29 cellular contexts compared by ENCODE assay signal in genomic region chr22:26828311-26828710, GRCh38.
DNase-seq lines count a peak whose midpoint lies in the region; ATAC-seq and TF ChIP-seq lines count a peak whose summit lies in the region.
"Had no signal": no experiment of that assay in that cellular context is flagged by ENCODE, and none has a peak within 500 bp of the region (broad histone marks: within the 10 kb centered on the region; RNA-seq: fewer than 3 reads in every experiment).

No MANE protein-coding gene starts in this region.

- WGBS in neuronal stem cell (ENCODE audit: extremely low coverage in 2 of 2, insufficient read length in 2 of 2, insufficient replicate concordance in 1 of 2), 2 donors = no CpG with 5 or more reads among the region's 3 CpGs

- H3K4me3 ChIP-seq in GM06990 (replicated peaks; ENCODE audit: low read depth, low read length) = no peak overlapping the region
- H3K4me3 ChIP-seq in neuronal stem cell (ENCODE audit: low read length in 2 of 2) = no peak overlapping the region
- no peak overlapping the region for H3K4me3 ChIP-seq in lower lobe of right lung
- H3K4me3 ChIP-seq: esophagus squamous epithelium, gastroesophageal sphincter, hepatocyte, SK-N-MC had no signal

- TF ChIP-seq CTCF in GM06990 (IDR thresholded peaks at IDR 0.05; ENCODE audit: insufficient read depth, low read length, poor library complexity, severe bottlenecking) = peak; percentile 7
- no peak for TF ChIP-seq CTCF in lower lobe of right lung (IDR thresholded peaks at IDR 0.05)

- peak; percentile 20 for DNase-seq in GM06990 (ENCODE audit: extremely low read depth, insufficient read length)
- peak; percentile 80 for DNase-seq in OCI-M1 (lab: John Stamatoyannopoulos, UW)
- DNase-seq in neuronal stem cell (ENCODE audit: low spot score) = no peak
- no peak for DNase-seq in HuH-7 (ENCODE audit: low spot score)
- no peak for DNase-seq in lower lobe of right lung
- DNase-seq: activated CD8-positive, alpha-beta memory T cell treated with anti-CD3 and anti-CD28 coated beads for 24 hours; activated gamma-delta T cell; Calu3; central memory CD4-positive, alpha-beta T cell; DMS79 treated with DMSO at 0.1 percent for 48 hours; esophagus squamous epithelium; HCEC 1CT; NCI-H1092 treated with DMSO at 0.1 percent for 48 hours; NCI-H187; NCI-H2171; NCI-H524 treated with DMSO at 0.1 percent for 48 hours; right cardiac atrium; stimulated activated CD4-positive, alpha-beta T cell treated with anti-CD3 and anti-CD28 coated beads, Interleukin-4, amount 100 ng/mL, for 24 hours; substantia nigra; T-helper 2 cell had no signal

- H2BK15ac ChIP-seq in neuronal stem cell (ENCODE audit: low read length) = no peak overlapping the region

- H2AFZ ChIP-seq in neuronal stem cell (ENCODE audit: low read length) = no peak overlapping the region
- H2AFZ ChIP-seq: hepatocyte, parathyroid adenoma had no signal

- no peak overlapping the region for H4K8ac ChIP-seq in neuronal stem cell (ENCODE audit: low read depth, low read length)

- H3K14ac ChIP-seq in neuronal stem cell (ENCODE audit: low read length) = no peak overlapping the region

- H2BK120ac ChIP-seq in neuronal stem cell (ENCODE audit: low read depth, low read length) = no peak overlapping the region

- H3K18ac ChIP-seq in neuronal stem cell (ENCODE audit: low read length) = peak overlapping the region; percentile 11

- H3K4ac ChIP-seq in neuronal stem cell (ENCODE audit: low read length) = no peak overlapping the region

- H3K4me1 ChIP-seq in neuronal stem cell (ENCODE audit: control insufficient read depth in 2 of 2, insufficient read depth in 1 of 2, low read depth in 1 of 2, low read length in 2 of 2) = peaks cover 5 to 12% of the 10 kb centered on the region in 2 donors
- no peaks in the 10 kb centered on the region for H3K4me1 ChIP-seq in lower lobe of right lung
- H3K4me1 ChIP-seq: esophagus squamous epithelium, gastroesophageal sphincter, parathyroid adenoma had no signal

- H2BK12ac ChIP-seq in neuronal stem cell (ENCODE audit: low read length) = no peak overlapping the region

- H3K23ac ChIP-seq in neuronal stem cell (ENCODE audit: low read depth, low read length, poor library complexity) = no peak overlapping the region

- intact Hi-C loops in lower lobe of right lung (cut with DNase I) = no loop called here

- no peak overlapping the region for H2AK5ac ChIP-seq in neuronal stem cell (ENCODE audit: low read depth, low read length)

- H2BK5ac ChIP-seq in neuronal stem cell (ENCODE audit: low read length) = no peak overlapping the region

- H3K27ac ChIP-seq in neuronal stem cell (replicated peaks; ENCODE audit: low read length) (no peak overlapping the region), lower lobe of right lung (no peak overlapping the region)
- H3K27ac ChIP-seq: esophagus squamous epithelium, gastroesophageal sphincter, hepatocyte, KMS-11, parathyroid adenoma, RWPE1, SK-N-MC had no signal

- H3K4me2 ChIP-seq in neuronal stem cell (ENCODE audit: insufficient read depth, low read length, poor library complexity, severe bottlenecking) = no peak overlapping the region
- H3K4me2 ChIP-seq: hepatocyte, KMS-11 had no signal

- H3K9ac ChIP-seq in neuronal stem cell (ENCODE audit: low read depth, low read length, poor library complexity) = no peak overlapping the region
- H3K9ac ChIP-seq: KMS-11, parathyroid adenoma had no signal

- peak; percentile 42 for ATAC-seq in GM19351 (IDR thresholded peaks at IDR 0.05; ENCODE audit: unreplicated experiment)
- no peak for ATAC-seq in lower lobe of right lung
- ATAC-seq in HG03159 (IDR thresholded peaks at IDR 0.05; ENCODE audit: unreplicated experiment) = no peak
- ATAC-seq: gastroesophageal sphincter; right cardiac atrium; stimulated activated memory B cell treated with anti-CD40 and anti-IgM and Interleukin-4, amounts not matched to agents 10 μg/mL and 1 μg/mL and 100 μg/mL, for 72 hours had no signal

- H3K36me3 ChIP-seq in GM06990 (ENCODE audit: control insufficient read depth, insufficient read depth, low read length) (no peaks in the 10 kb centered on the region), neuronal stem cell (replicated peaks in 1 of 2; ENCODE audit: control insufficient read depth in 2 of 2, insufficient read depth in 2 of 2, low read length in 2 of 2) (no peaks in the 10 kb centered on the region), lower lobe of right lung (no peaks in the 10 kb centered on the region)
- H3K36me3 ChIP-seq: esophagus squamous epithelium, gastroesophageal sphincter had no signal

- H3K27me3 ChIP-seq in GM06990 (replicated peaks; ENCODE audit: control insufficient read depth, insufficient read depth, low read length) (no peaks in the 10 kb centered on the region), neuronal stem cell (ENCODE audit: control insufficient read depth in 3 of 3, insufficient read depth in 3 of 3, low read depth in 1 of 3, low read length in 3 of 3) (no peaks in the 10 kb centered on the region), lower lobe of right lung (ENCODE audit: low read depth) (no peaks in the 10 kb centered on the region)
- H3K27me3 ChIP-seq: esophagus squamous epithelium, gastroesophageal sphincter, hepatocyte had no signal

- H3K79me1 ChIP-seq in neuronal stem cell (ENCODE audit: low read depth, low read length) = no peaks in the 10 kb centered on the region

- H4K91ac ChIP-seq in neuronal stem cell (ENCODE audit: low read depth, low read length, poor library complexity) = no peak overlapping the region

- H3K9me3 ChIP-seq in neuronal stem cell (replicated peaks in 1 of 2; ENCODE audit: control insufficient read depth in 2 of 2, insufficient read depth in 1 of 2, low read depth in 1 of 2, low read length in 2 of 2) = no peaks in the 10 kb centered on the region
- no peaks in the 10 kb centered on the region for H3K9me3 ChIP-seq in lower lobe of right lung
- H3K9me3 ChIP-seq: esophagus squamous epithelium, gastroesophageal sphincter had no signal

Comparison
In these comparisons a context has a peak if more than half of its experiments do, and no peak if none do; other contexts are left out.
1. DNase-seq: peak in GM06990 (single experiment) and OCI-M1 (single experiment); none in neuronal stem cell (single experiment), HuH-7 (single experiment) and lower lobe of right lung (single experiment).